19 cellular contexts compared by ENCODE assay signal in genomic region chr10:87916515-87916914, GRCh38. TPM values are rescaled to one million over a fixed set of nuclear protein-coding genes. Genes with fewer than 3 reads are reported as not detected.
A peak's percentile ranks its signal among the peaks of the same experiment; 100 is the strongest.
DNase-seq lines count a peak whose midpoint lies in the region; ATAC-seq and TF ChIP-seq lines count a peak whose summit lies in the region.
"Had no signal": no experiment of that assay in that cellular context is flagged by ENCODE, and none has a peak within 500 bp of the region (broad histone marks: within the 10 kb centered on the region; RNA-seq: fewer than 3 reads in every experiment).

No MANE protein-coding gene starts in this region.

- no peak overlapping the region for H3K4me3 ChIP-seq in neural progenitor cell
- H3K4me3 ChIP-seq: gastroesophageal sphincter, stomach, vagina had no signal

- H3K4me2 ChIP-seq in neural progenitor cell = no peak overlapping the region

- no peak overlapping the region for H2AFZ ChIP-seq in neural progenitor cell (replicated peaks)

- peaks cover 4 to 26% (median 16%) of the 10 kb centered on the region in 7 donors for H3K9me3 Mint-ChIP-seq in CD14-positive monocyte
- H3K9me3 Mint-ChIP-seq in IgD-negative memory B cell = peaks cover 5 to 25% (median 6%) of the 10 kb centered on the region in 3 donors
- peaks cover 21% of the 10 kb centered on the region for H3K9me3 Mint-ChIP-seq in chondrocyte (ENCODE audit: low read depth)
- H3K9me3 Mint-ChIP-seq in osteocyte (ENCODE audit: unreplicated experiment) = peaks cover 23% of the 10 kb centered on the region
- H3K9me3 Mint-ChIP-seq in neural progenitor cell = peaks cover 30% of the 10 kb centered on the region

- ATAC-seq in HG03460 (IDR thresholded peaks at IDR 0.05; ENCODE audit: unreplicated experiment) = no peak
- ATAC-seq: activated CD4-positive, CD25-positive, alpha-beta regulatory T cell treated with anti-CD3 and anti-CD28 coated beads, Interleukin-2, amount 50 U/mL, for 24 hours; gastroesophageal sphincter had no signal

- H3K27me3 ChIP-seq in neural progenitor cell = no peaks in the 10 kb centered on the region
- H3K27me3 ChIP-seq: gastroesophageal sphincter, stomach, vagina had no signal

- no peak overlapping the region for H3K9ac ChIP-seq in neural progenitor cell

- H3K27ac ChIP-seq in neural progenitor cell = no peak overlapping the region
- H3K27ac ChIP-seq: epithelial cell of prostate, vagina had no signal

- no peaks in the 10 kb centered on the region for H3K27me3 Mint-ChIP-seq in CD14-positive monocyte (ENCODE audit: low read depth in 3 of 3)
- H3K27me3 Mint-ChIP-seq in IgD-negative memory B cell = no peaks in the 10 kb centered on the region
- H3K27me3 Mint-ChIP-seq in chondrocyte (ENCODE audit: low read depth) = no peaks in the 10 kb centered on the region
- no peaks in the 10 kb centered on the region for H3K27me3 Mint-ChIP-seq in osteocyte (ENCODE audit: unreplicated experiment)
- H3K27me3 Mint-ChIP-seq in neural progenitor cell (ENCODE audit: insufficient read depth, low read depth) = no peaks in the 10 kb centered on the region

- peaks cover 11% of the 10 kb centered on the region for H3K36me3 ChIP-seq in neural progenitor cell
- H3K36me3 ChIP-seq: vagina had no signal

- H3K4me3 Mint-ChIP-seq in CD14-positive monocyte (no peak overlapping the region), IgD-negative memory B cell (peak overlapping the region in 2 of 4 donors; percentile 24 to 45), chondrocyte (ENCODE audit: unreplicated experiment) (no peak overlapping the region), osteocyte (ENCODE audit: unreplicated experiment) (no peak overlapping the region), neural progenitor cell (no peak overlapping the region)
- H3K4me3 Mint-ChIP-seq: T-helper 2 cell treated with Interferon-gamma antibody and Interleukin-4, amounts not matched to agents 5 μg/mL and 100 μg/mL, for 36 hours had no signal

- H3K4me1 Mint-ChIP-seq in CD14-positive monocyte (peaks cover 48% of the 10 kb centered on the region), IgD-negative memory B cell (peaks cover 29 to 37% (median 33%) of the 10 kb centered on the region in 3 donors), chondrocyte (ENCODE audit: low read depth) (peaks cover 32% of the 10 kb centered on the region), osteocyte (ENCODE audit: unreplicated experiment) (peaks cover 29% of the 10 kb centered on the region), neural progenitor cell (peaks cover 14% of the 10 kb centered on the region)

- peaks cover 22% of the 10 kb centered on the region for H3F3A ChIP-seq in neural progenitor cell (ENCODE audit: low read depth)

- CTCF ChIA-PET in HEK293T (lab: Yijun Ruan, JAX) = interaction anchor here (0.6 kb wide), 1 partner anchor 12 kb away, joined by 3 read pairs; no protein-coding TSS in a partner anchor

- peaks cover 9% of the 10 kb centered on the region for H3K4me1 ChIP-seq in neural progenitor cell

- peaks cover 46% of the 10 kb centered on the region for H4K20me1 ChIP-seq in neural progenitor cell (ENCODE audit: low read depth)

- H3K36me3 Mint-ChIP-seq in CD14-positive monocyte = peaks cover 29 to 47% of the 10 kb centered on the region in 2 donors
- peaks cover 13% of the 10 kb centered on the region for H3K36me3 Mint-ChIP-seq in IgD-negative memory B cell
- peaks cover 20% of the 10 kb centered on the region for H3K36me3 Mint-ChIP-seq in chondrocyte (ENCODE audit: low read depth)
- peaks cover 35% of the 10 kb centered on the region for H3K36me3 Mint-ChIP-seq in osteocyte (ENCODE audit: unreplicated experiment)
- peaks cover 33% of the 10 kb centered on the region for H3K36me3 Mint-ChIP-seq in neural progenitor cell

- peaks cover 100% of the 10 kb centered on the region for H3K79me2 ChIP-seq in neural progenitor cell (ENCODE audit: low read depth)

- no peaks in the 10 kb centered on the region for H3K9me3 ChIP-seq in neural progenitor cell (ENCODE audit: low read depth)

- intact Hi-C loops in CD14-positive monocyte (cut with micrococcal nuclease) = no loop called here

- DNase-seq in CD14-positive monocyte (ENCODE audit: low spot score) (no peak), chondrocyte (ENCODE audit: low spot score) (no peak), osteocyte (ENCODE audit: extremely low spot score, unreplicated experiment) (no peak), neural progenitor cell (ENCODE audit: low spot score) (no peak), HuH-7 (ENCODE audit: low spot score) (no peak), HEK293T (ENCODE audit: extremely low spot score) (no peak)
- DNase-seq: activated effector memory CD4-positive, alpha-beta T cell treated with anti-CD3 and anti-CD28 coated beads, Interleukin-2, amount 50 U/mL, for 16 hours; cortex of kidney; left ventricle myocardium superior; NCI-H1048; NCI-H524 treated with DMSO at 0.1 percent for 48 hours; stomach had no signal

- TF ChIP-seq CTCF in CD14-positive monocyte (IDR thresholded peaks at IDR 0.05) (no peak), chondrocyte (IDR thresholded peaks at IDR 0.05) (no peak), osteocyte (IDR thresholded peaks at IDR 0.05) (no peak), neural progenitor cell (IDR thresholded peaks at IDR 0.05) (no peak)

- POLR2A ChIA-PET in HEK293T (lab: Yijun Ruan, JAX) = no interaction called here

- peak overlapping the region in 4 of 7 donors; percentile 49 to 84 (median 74) for H3K27ac Mint-ChIP-seq in CD14-positive monocyte
- H3K27ac Mint-ChIP-seq in IgD-negative memory B cell = peak overlapping the region in 2 of 3 donors; percentile 36 to 63
- H3K27ac Mint-ChIP-seq in chondrocyte (ENCODE audit: unreplicated experiment) = peak overlapping the region; percentile 72
- H3K27ac Mint-ChIP-seq in osteocyte (ENCODE audit: unreplicated experiment) = peak overlapping the region; percentile 62
- no peak overlapping the region for H3K27ac Mint-ChIP-seq in neural progenitor cell
- H3K27ac Mint-ChIP-seq: T-helper 2 cell treated with Interferon-gamma antibody and Interleukin-4, amounts not matched to agents 5 μg/mL and 100 μg/mL, for 36 hours had no signal

TF ChIP-seq in HEK293T, 16 proteins besides CTCF, POLR2A, EP300 and RAD21:
- TF ChIP-seq TARDBP (IDR thresholded peaks at IDR 0.05) (no peak), BHLHE40 (IDR thresholded peaks at IDR 0.05; ENCODE audit: borderline replicate concordance) (no peak), SUZ12 (IDR thresholded peaks at IDR 0.05) (no peak), LEF1 (IDR thresholded peaks at IDR 0.05; ENCODE audit: borderline replicate concordance) (no peak), FOXM1 (IDR thresholded peaks at IDR 0.05; ENCODE audit: borderline replicate concordance) (no peak), FOXA1 (IDR thresholded peaks at IDR 0.05) (no peak), ELF4 (IDR thresholded peaks at IDR 0.05) (no peak), CTBP1 (IDR thresholded peaks at IDR 0.05; ENCODE audit: borderline replicate concordance) (no peak), SP1 (IDR thresholded peaks at IDR 0.05) (no peak), PKNOX1 (IDR thresholded peaks at IDR 0.05) (no peak), FOXK2 (IDR thresholded peaks at IDR 0.05) (no peak), ZNF384 (IDR thresholded peaks at IDR 0.05) (no peak), ARNT (IDR thresholded peaks at IDR 0.05) (no peak), L3MBTL2 (conservative IDR thresholded peaks at IDR 0.05) (no peak), NFRKB (IDR thresholded peaks at IDR 0.05) (no peak), HDGF (IDR thresholded peaks at IDR 0.05; ENCODE audit: borderline replicate concordance) (no peak)

RNA-seq across cellular contexts. Expression of gene PTEN, which starts 53.1 kb away (rescaled TPM):
- polyA plus RNA-seq in CD14-positive monocyte = 10 to 100 TPM; 37.7 to 57.6 TPM
- polyA plus RNA-seq in IgD-negative memory B cell = 40.4 TPM
- 82.9 to 85.4 TPM (median 83.5 TPM) in 3 replicates for total RNA-seq in chondrocyte
- total RNA-seq in osteocyte = 67.6 and 69.3 TPM in 2 replicates
- total RNA-seq in neural progenitor cell (ENCODE audit: low replicate concordance) = 50.5 and 64.9 TPM in 2 replicates

RNA-seq across cellular contexts. Expression of gene KLLN, which starts 53.2 kb away (rescaled TPM):
- polyA plus RNA-seq in CD14-positive monocyte (under 1 TPM; 0.12 to 0.23 TPM), IgD-negative memory B cell (0.25 TPM)
- total RNA-seq in chondrocyte (0.62 to 0.82 TPM (median 0.72 TPM) in 3 replicates), osteocyte (0.39 and 0.46 TPM in 2 replicates), neural progenitor cell (ENCODE audit: low replicate concordance) (0.96 and 1.5 TPM in 2 replicates)
